In the genomic region with DNA sequence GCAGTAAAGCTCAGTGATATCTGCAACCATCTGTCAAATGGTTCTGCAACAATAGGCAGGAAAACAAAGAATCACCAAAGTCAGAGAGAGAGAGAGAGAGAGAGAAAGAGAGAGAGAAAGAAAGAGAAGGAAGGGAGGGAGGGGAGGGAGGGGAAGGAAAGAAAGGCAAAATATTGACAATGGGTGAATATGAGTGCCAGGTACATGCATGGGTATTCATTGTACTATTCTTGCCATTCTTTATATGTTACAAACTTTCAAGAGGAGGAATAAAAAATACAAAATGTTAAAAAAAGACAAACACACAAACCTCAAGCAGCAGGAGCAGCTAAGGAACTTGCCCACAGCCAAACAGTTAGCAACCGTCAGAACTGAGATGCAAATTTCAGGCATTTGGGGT, we compare ENCODE assay signal across 21 cellular contexts.
DNase-seq lines count a peak whose midpoint lies in the region; TF ChIP-seq lines count a peak whose summit lies in the region.
"Had no signal": no experiment of that assay in that cellular context is flagged by ENCODE, and none has a peak within 500 bp of the region (broad histone marks: within the 10 kb centered on the region; RNA-seq: fewer than 3 reads in every experiment).

No MANE protein-coding gene starts in this region.

- H3K27ac Mint-ChIP-seq in HFFc6 (peak overlapping the region; percentile 82), osteocyte (ENCODE audit: unreplicated experiment) (peak overlapping the region; percentile 94)
- H3K27ac Mint-ChIP-seq in activated T-helper 1 cell treated with anti-CD3 and anti-CD28 coated beads, Interleukin-12 subunit alpha, Interleukin-12 subunit beta, Interleukin-2, Interleukin-4 antibody, amounts not matched to agents 30 ng/mL and 10 ng/mL and 1 ng/mL, durations not matched to agents 14 hours and 24 hours and 36 hours = peak overlapping the region; percentile 37

- peak; percentile 15 for DNase-seq in NCI-H2171 treated with DMSO at 0.1 percent for 48 hours (lab: John Stamatoyannopoulos, UW)
- DNase-seq in NCI-H2171 (lab: John Stamatoyannopoulos, UW) = no peak
- DNase-seq in HFFc6 = no peak
- DNase-seq in activated T-helper 1 cell treated with anti-CD3 and anti-CD28 coated beads, Interleukin-12 subunit alpha, Interleukin-12 subunit beta, Interleukin-2, Interleukin-4 antibody, amounts not matched to agents 30 ng/mL and 10 ng/mL and 1 ng/mL, durations not matched to agents 14 hours and 24 hours and 36 hours (ENCODE audit: low spot score) = no peak
- no peak for DNase-seq in osteocyte (ENCODE audit: extremely low spot score, unreplicated experiment)
- no peak for DNase-seq in head of caudate nucleus
- DNase-seq in activated CD4-positive, alpha-beta T cell treated with anti-CD3 and anti-CD28 coated beads for 4 hours = no peak
- DNase-seq in stimulated activated CD4-positive, alpha-beta T cell treated with anti-CD3 and anti-CD28 coated beads, Interleukin-1b, Interleukin-23, amount 100 ng/mL, for 48 hours = no peak
- DNase-seq: CD4-positive, alpha-beta memory T cell; DMS153; H7; KBM-7; MM.1S; NCI-H1048; NCI-H1417 treated with DMSO at 0.1 percent for 48 hours; NCI-H187 treated with DMSO at 0.1 percent for 48 hours; NCI-H2107; NCI-H2227 treated with DMSO at 0.1 percent for 48 hours; NCI-H510A; NCI-H748 treated with DMSO at 0.1 percent for 48 hours; SJCRH30 had no signal

- intact Hi-C loops in activated T-helper 1 cell treated with anti-CD3 and anti-CD28 coated beads, Interleukin-12 subunit alpha, Interleukin-12 subunit beta, Interleukin-2, Interleukin-4 antibody, amounts not matched to agents 30 ng/mL and 10 ng/mL and 1 ng/mL, durations not matched to agents 14 hours and 24 hours and 36 hours (cut with micrococcal nuclease) = no loop called here
- intact Hi-C loops in head of caudate nucleus (cut with DNase I) = no loop called here

- peaks cover 45% of the 10 kb centered on the region for H3K36me3 Mint-ChIP-seq in HFFc6 (ENCODE audit: low read depth)
- H3K36me3 Mint-ChIP-seq in activated T-helper 1 cell treated with anti-CD3 and anti-CD28 coated beads, Interleukin-12 subunit alpha, Interleukin-12 subunit beta, Interleukin-2, Interleukin-4 antibody, amounts not matched to agents 30 ng/mL and 10 ng/mL and 1 ng/mL, durations not matched to agents 14 hours and 24 hours and 36 hours (ENCODE audit: low read depth) = peaks cover 2% of the 10 kb centered on the region
- peaks cover 16% of the 10 kb centered on the region for H3K36me3 Mint-ChIP-seq in osteocyte (ENCODE audit: unreplicated experiment)

- peaks cover 65% of the 10 kb centered on the region for H3K4me1 Mint-ChIP-seq in HFFc6 (ENCODE audit: low read depth)
- H3K4me1 Mint-ChIP-seq in activated T-helper 1 cell treated with anti-CD3 and anti-CD28 coated beads, Interleukin-12 subunit alpha, Interleukin-12 subunit beta, Interleukin-2, Interleukin-4 antibody, amounts not matched to agents 30 ng/mL and 10 ng/mL and 1 ng/mL, durations not matched to agents 14 hours and 24 hours and 36 hours (ENCODE audit: low read depth) = peaks cover 5% of the 10 kb centered on the region
- H3K4me1 Mint-ChIP-seq in osteocyte (ENCODE audit: unreplicated experiment) = peaks cover 48% of the 10 kb centered on the region
- H3K4me1 Mint-ChIP-seq: CD4-positive, alpha-beta memory T cell had no signal

- TF ChIP-seq CTCF in HFFc6 (IDR thresholded peaks at IDR 0.05) (no peak), osteocyte (IDR thresholded peaks at IDR 0.05) (no peak)

- no peaks in the 10 kb centered on the region for H3K27me3 Mint-ChIP-seq in HFFc6 (ENCODE audit: insufficient read depth)
- H3K27me3 Mint-ChIP-seq in activated T-helper 1 cell treated with anti-CD3 and anti-CD28 coated beads, Interleukin-12 subunit alpha, Interleukin-12 subunit beta, Interleukin-2, Interleukin-4 antibody, amounts not matched to agents 30 ng/mL and 10 ng/mL and 1 ng/mL, durations not matched to agents 14 hours and 24 hours and 36 hours (ENCODE audit: insufficient read depth) = no peaks in the 10 kb centered on the region
- no peaks in the 10 kb centered on the region for H3K27me3 Mint-ChIP-seq in osteocyte (ENCODE audit: unreplicated experiment)

- no peak overlapping the region; the same call in 1 of the 2 replicates for H3K4me3 Mint-ChIP-seq in HFFc6
- H3K4me3 Mint-ChIP-seq in activated T-helper 1 cell treated with anti-CD3 and anti-CD28 coated beads, Interleukin-12 subunit alpha, Interleukin-12 subunit beta, Interleukin-2, Interleukin-4 antibody, amounts not matched to agents 30 ng/mL and 10 ng/mL and 1 ng/mL, durations not matched to agents 14 hours and 24 hours and 36 hours = no peak overlapping the region
- no peak overlapping the region for H3K4me3 Mint-ChIP-seq in osteocyte (ENCODE audit: unreplicated experiment)
- H3K4me3 Mint-ChIP-seq: CD4-positive, alpha-beta memory T cell had no signal

- peaks cover 7% of the 10 kb centered on the region; the same call in 1 of the 2 replicates for H3K9me3 Mint-ChIP-seq in HFFc6
- H3K9me3 Mint-ChIP-seq in activated T-helper 1 cell treated with anti-CD3 and anti-CD28 coated beads, Interleukin-12 subunit alpha, Interleukin-12 subunit beta, Interleukin-2, Interleukin-4 antibody, amounts not matched to agents 30 ng/mL and 10 ng/mL and 1 ng/mL, durations not matched to agents 14 hours and 24 hours and 36 hours = peaks cover 4% of the 10 kb centered on the region
- H3K9me3 Mint-ChIP-seq in osteocyte (ENCODE audit: unreplicated experiment) = peaks cover 6% of the 10 kb centered on the region

Comparison
In these comparisons a context has a peak if more than half of its experiments do, and no peak if none do; other contexts are left out.
1. H3K27ac Mint-ChIP-seq: peak in every context shown above with its lines; median percentile 94 in osteocyte; 82 in HFFc6; 37 in activated T-helper 1 cell treated with anti-CD3 and anti-CD28 coated beads, Interleukin-12 subunit alpha, Interleukin-12 subunit beta, Interleukin-2, Interleukin-4 antibody, amounts not matched to agents 30 ng/mL and 10 ng/mL and 1 ng/mL, durations not matched to agents 14 hours and 24 hours and 36 hours.